ENCODE assay signal across 8 cellular contexts in genomic region chr2:230864605-230865323, GRCh38. TPM values are rescaled to one million over a fixed set of nuclear protein-coding genes. Genes with fewer than 3 reads are reported as not detected.
DNase-seq lines count a peak whose midpoint lies in the region; ATAC-seq and TF ChIP-seq lines count a peak whose summit lies in the region.

ITM2C (plus strand) TSS chr2:230864942; CDS start chr2:230865026, 84 bp downstream.

- H3K9me3 ChIP-seq in DND-41 (ENCODE audit: insufficient read depth, low read length, severe bottlenecking) (no peaks in the 10 kb centered on the region), adrenal gland (replicated peaks in 1 of 3) (no peaks in the 10 kb centered on the region), left ventricle myocardium inferior (replicated peaks) (no peaks in the 10 kb centered on the region)

- peak within 1 kb of the TSS; percentile 68 to 70 for H3K4me3 ChIP-seq in DND-41 (ENCODE audit: low read depth in 1 of 2, low read length in 2 of 2)
- H3K4me3 ChIP-seq in adrenal gland, result peak within 1 kb of the TSS in 2 of 4 donors; percentile 37 to 75
- H3K4me3 ChIP-seq in left ventricle myocardium inferior, result peak within 1 kb of the TSS; percentile 86
- peak within 1 kb of the TSS; percentile 85 for H3K4me3 ChIP-seq in rectal smooth muscle tissue (ENCODE audit: low read length)

- TF ChIP-seq CTCF in DND-41 (IDR thresholded peaks at IDR 0.05; ENCODE audit: borderline replicate concordance, extremely low read depth, low read length, poor library complexity, severe bottlenecking) (peak; percentile 74), adrenal gland (IDR thresholded peaks at IDR 0.05) (peak in 3 of 6 experiments; percentile 2 to 30 (median 21)), left ventricle myocardium inferior (IDR thresholded peaks at IDR 0.05; ENCODE audit: borderline replicate concordance) (peak; percentile 58)

- H3K27ac ChIP-seq in DND-41 (ENCODE audit: low read length) (peak within 1 kb of the TSS; percentile 69), adrenal gland (peak within 1 kb of the TSS in 2 of 5 donors; percentile 44 to 56), left ventricle myocardium inferior (replicated peaks) (peak within 1 kb of the TSS; percentile 30), rectal smooth muscle tissue (ENCODE audit: low read depth, low read length) (peak within 1 kb of the TSS; percentile 77)

- peak; percentile 36 to 50 for TF ChIP-seq POLR2A in adrenal gland (IDR thresholded peaks at IDR 0.05)

- peak within 1 kb of the TSS; percentile 97 for H3K4me2 ChIP-seq in DND-41 (ENCODE audit: insufficient read depth, low read length)

- H3K4me1 ChIP-seq in DND-41 (ENCODE audit: insufficient read depth, low read length), result peaks cover 41% of the 10 kb centered on the region
- peaks cover 0 to 11% of the 10 kb centered on the region in 2 donors for H3K4me1 ChIP-seq in adrenal gland (replicated peaks in 1 of 2)
- H3K4me1 ChIP-seq in left ventricle myocardium inferior, result peaks cover 45% of the 10 kb centered on the region
- peaks cover 29% of the 10 kb centered on the region for H3K4me1 ChIP-seq in rectal smooth muscle tissue (ENCODE audit: control insufficient read depth, insufficient read depth, low read length)

- H3K36me3 ChIP-seq in DND-41 (ENCODE audit: insufficient read depth, low read length) (no peaks in the 10 kb centered on the region; the same call in 1 of the 2 replicates), adrenal gland (replicated peaks in 1 of 2) (no peaks in the 10 kb centered on the region), left ventricle myocardium inferior (no peaks in the 10 kb centered on the region), rectal smooth muscle tissue (ENCODE audit: control insufficient read depth, insufficient read depth, low read length) (no peaks in the 10 kb centered on the region)

- peaks cover 8% of the 10 kb centered on the region for H3K27me3 ChIP-seq in DND-41 (ENCODE audit: insufficient read depth, low read length, poor library complexity)
- H3K27me3 ChIP-seq in adrenal gland, result peaks cover 7% of the 10 kb centered on the region
- H3K27me3 ChIP-seq in left ventricle myocardium inferior (ENCODE audit: low read depth), result peaks cover 60% of the 10 kb centered on the region
- H3K27me3 ChIP-seq in rectal smooth muscle tissue (ENCODE audit: control insufficient read depth, insufficient read depth, low read length), result no peaks in the 10 kb centered on the region

- ATAC-seq in DND-41 (ENCODE audit: insufficient read depth, low read depth), result peak; percentile 90
- ATAC-seq in GM21528 (IDR thresholded peaks at IDR 0.05; ENCODE audit: low FRiP score, unreplicated experiment), result peak; percentile 52

- no peak for TF ChIP-seq RAD21 in Ishikawa (IDR thresholded peaks at IDR 0.05; ENCODE audit: low read depth)

- peaks cover 28% of the 10 kb centered on the region for H4K20me1 ChIP-seq in DND-41 (ENCODE audit: insufficient read depth, low read length)

- peak within 1 kb of the TSS; percentile 95 for H2AFZ ChIP-seq in DND-41 (ENCODE audit: low read depth, low read length)

- intact Hi-C loops in adrenal gland (cut with DNase I) (no loop called here), left ventricle myocardium inferior (cut with micrococcal nuclease) (no loop called here)

- TF ChIP-seq EP300 in Ishikawa (IDR thresholded peaks at IDR 0.05; ENCODE audit: borderline replicate concordance), result no peak

- peaks cover 24% of the 10 kb centered on the region for H3K79me2 ChIP-seq in DND-41 (ENCODE audit: insufficient read depth, low read length)

- peak; percentile 87 for DNase-seq in DND-41
- peak; percentile 53 for DNase-seq in SW480 (ENCODE audit: low spot score)
- peak; percentile 31 to 73 (median 57) for DNase-seq in adrenal gland
- peak; percentile 67 for DNase-seq in left ventricle myocardium inferior
- DNase-seq in middle frontal gyrus (ENCODE audit: extremely low spot score, low spot score), result no peak

- 0 to 1% (median 0%) methylated on average over 21 to 77 of the region's 77 CpGs for WGBS in adrenal gland, 4 donors

- peak within 1 kb of the TSS; percentile 91 for H3K9ac ChIP-seq in DND-41 (ENCODE audit: low read depth, low read length)
- H3K9ac ChIP-seq in rectal smooth muscle tissue (ENCODE audit: low read length), result peak within 1 kb of the TSS; percentile 89

TF ChIP-seq in Ishikawa, 13 proteins besides CTCF, POLR2A, EP300 and RAD21:
- peak; percentile 39; the same call in 1 of the 2 replicates for TF ChIP-seq TAF1 (IDR thresholded peaks at IDR 0.05; ENCODE audit: low read depth)
- peak; percentile 70; the same call in 1 of the 2 replicates for TF ChIP-seq ZBTB7A (IDR thresholded peaks at IDR 0.05; ENCODE audit: low read depth)
- TF ChIP-seq FOXM1 (IDR thresholded peaks at IDR 0.05; ENCODE audit: borderline replicate concordance, low read depth), result no peak

RNA-seq across cellular contexts. Expression of gene ITM2C, which starts in this region (rescaled TPM):
- total RNA-seq in adrenal gland, result 100 to 1,000 TPM in 1 of 8 donors, 10 to 100 TPM in 7; 16.8 to 107 (median 32.7) TPM
- 100 to 1,000 TPM in 1 of 3 donors, 10 to 100 TPM in 2; 31.2 to 131 (median 48.9) TPM for polyA plus RNA-seq in adrenal gland
- 25.5 TPM for total RNA-seq in left ventricle myocardium inferior
